ENCODE assay signal across 8 cellular contexts in the genomic region with DNA sequence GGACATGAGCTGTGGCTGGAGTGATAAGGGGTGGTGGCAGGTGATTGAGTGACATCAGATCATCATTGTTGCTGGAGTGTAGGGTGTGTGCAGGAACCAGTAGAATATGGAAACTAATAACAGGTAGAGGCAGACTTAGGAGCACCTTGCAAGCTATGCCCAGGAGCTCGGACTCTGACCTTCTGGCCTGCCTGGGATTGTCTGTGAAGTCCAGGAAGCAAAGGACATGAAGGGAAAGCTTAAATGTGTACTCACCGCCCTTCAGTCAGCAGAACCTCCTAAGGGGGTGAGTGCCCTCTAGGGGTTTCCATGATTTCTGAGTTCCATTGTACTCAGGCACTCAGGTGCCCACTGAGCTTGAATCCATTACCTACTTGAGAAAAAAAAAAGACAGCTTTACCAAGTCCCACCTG.
DNase-seq lines count a peak whose midpoint lies in the region; ATAC-seq and TF ChIP-seq lines count a peak whose summit lies in the region.

No MANE protein-coding gene starts in this region.

- DNase-seq in SIG-M5 treated with dmso at 0.1 percent for 504 hours (lab: John Stamatoyannopoulos, UW; ENCODE audit: unreplicated experiment), result peak; percentile 30
- DNase-seq in SIG-M5 (lab: John Stamatoyannopoulos, UW), result no peak
- DNase-seq in SJCRH30, result peak; percentile 37 to 57
- no peak for DNase-seq in left ventricle myocardium superior
- DNase-seq in thoracic aorta (ENCODE audit: low spot score), result no peak
- DNase-seq in T-helper 17 cell, result no peak

- peaks cover 7% of the 10 kb centered on the region for H3K4me1 Mint-ChIP-seq in T-helper 17 cell

- intact Hi-C loops in left ventricle myocardium superior (cut with micrococcal nuclease), result loop anchor here (10.0 kb wide), 1 partner anchor 45 kb away; no protein-coding TSS in a partner anchor

- no peaks in the 10 kb centered on the region for H3K9me3 ChIP-seq in SJCRH30 (replicated peaks)
- H3K9me3 ChIP-seq in thoracic aorta, result no peaks in the 10 kb centered on the region
- no peaks in the 10 kb centered on the region for H3K9me3 ChIP-seq in T-helper 17 cell (ENCODE audit: control insufficient read depth, low read length, poor library complexity, severe bottlenecking)

- ATAC-seq in left ventricle myocardium superior (peak; percentile 47), thoracic aorta (ENCODE audit: insufficient number of reproducible peaks, low FRiP score, low read depth) (no peak), GM18867 (IDR thresholded peaks at IDR 0.05; ENCODE audit: unreplicated experiment) (no peak), T-helper 17 cell (no peak), HG03108 (IDR thresholded peaks at IDR 0.05; ENCODE audit: unreplicated experiment) (no peak)

- H3K4me1 ChIP-seq in SJCRH30 (peaks cover 10% of the 10 kb centered on the region), thoracic aorta (ENCODE audit: control insufficient read depth in 1 of 2, low read depth in 2 of 2) (peaks cover 27 to 82% of the 10 kb centered on the region in 2 donors)

- no peaks in the 10 kb centered on the region for H3K27me3 ChIP-seq in SJCRH30
- no peaks in the 10 kb centered on the region for H3K27me3 ChIP-seq in thoracic aorta (replicated peaks; ENCODE audit: insufficient read depth)

- no peaks in the 10 kb centered on the region for H3K36me3 ChIP-seq in SJCRH30
- H3K36me3 ChIP-seq in thoracic aorta, result no peaks in the 10 kb centered on the region

- H3K4me3 ChIP-seq in SJCRH30, result no peak overlapping the region
- no peak overlapping the region for H3K4me3 ChIP-seq in thoracic aorta

- H3K27ac Mint-ChIP-seq in T-helper 17 cell, result no peak overlapping the region

- TF ChIP-seq CTCF in thoracic aorta (IDR thresholded peaks at IDR 0.05), result peak; percentile 41

- H3K27me3 Mint-ChIP-seq in T-helper 17 cell, result no peaks in the 10 kb centered on the region

- no peaks in the 10 kb centered on the region for H3K36me3 Mint-ChIP-seq in T-helper 17 cell (ENCODE audit: low read depth)

- H3K27ac ChIP-seq in SJCRH30, result no peak overlapping the region
- H3K27ac ChIP-seq in thoracic aorta, result peak overlapping the region; percentile 9 to 51

- H3K4me3 Mint-ChIP-seq in T-helper 17 cell, result no peak overlapping the region

Comparison
In these comparisons a context has a peak if more than half of its experiments do, and no peak if none do; other contexts are left out.
1. DNase-seq: peak in SIG-M5 treated with dmso at 0.1 percent for 504 hours (single experiment) and SJCRH30 (2 of 2); none in SIG-M5 (single experiment), left ventricle myocardium superior (single experiment), thoracic aorta (single experiment) and T-helper 17 cell (0 of 3).